ENCODE assay signal across 19 cellular contexts in the genomic region with DNA sequence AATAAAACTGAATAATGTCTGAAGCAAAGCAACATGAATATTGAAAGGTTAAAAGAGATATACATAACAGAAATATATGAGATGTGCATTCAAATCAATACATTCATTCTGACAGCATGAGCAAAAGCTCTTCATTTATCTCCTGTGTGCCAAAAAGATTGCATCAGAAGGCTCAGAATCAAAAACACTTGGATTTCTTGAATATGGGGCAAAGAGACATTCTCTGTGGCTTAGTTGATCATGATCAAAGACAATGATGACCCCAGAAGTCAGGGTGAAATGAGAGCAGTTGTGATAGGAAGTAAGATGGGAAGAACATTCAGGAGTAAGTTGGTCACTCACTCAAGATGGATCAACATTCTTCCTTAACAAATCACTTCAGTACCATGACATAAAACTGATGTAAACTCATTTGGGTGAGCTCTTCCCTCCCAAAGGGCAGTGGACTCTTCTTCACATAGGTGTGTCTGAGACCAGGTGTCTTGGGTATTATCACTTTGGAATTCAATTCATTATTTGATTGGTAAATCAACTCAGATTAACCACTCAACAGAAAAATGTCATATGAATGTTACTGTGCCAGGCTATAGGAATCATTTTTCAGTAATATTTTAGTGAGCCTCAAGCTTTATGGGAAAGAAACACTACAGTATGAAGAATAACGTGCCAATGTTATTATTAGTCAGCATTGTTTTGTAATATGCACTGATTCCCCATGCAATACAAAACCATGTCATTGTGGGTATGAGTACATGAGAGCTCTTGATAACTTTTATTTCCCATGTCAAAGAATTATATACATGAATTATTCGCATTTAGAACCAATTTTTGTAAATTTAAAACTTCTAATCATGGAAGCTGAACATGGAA. TPM values are rescaled to one million over a fixed set of nuclear protein-coding genes. Genes with fewer than 3 reads are reported as not detected.
"Had no signal": no experiment of that assay in that cellular context is flagged by ENCODE, and none has a peak within 500 bp of the region (broad histone marks: within the 10 kb centered on the region; RNA-seq: fewer than 3 reads in every experiment).

No MANE protein-coding gene starts in this region.

- H3K27ac Mint-ChIP-seq: activated CD8-positive, alpha-beta memory T cell treated with anti-CD3 and anti-CD28 coated beads, Interleukin-2, amount 10 ng/mL, durations not matched to agents 7 days and 5 days; activated naive CD4-positive, alpha-beta T cell treated with anti-CD3 and anti-CD28 coated beads, Interleukin-2, amount 10 ng/mL, durations not matched to agents 7 days and 5 days; natural killer cell treated with Interleukin-12 subunit alpha and Interleukin-12 subunit beta and Interleukin-15 and Interleukin-18, amount 100 ng/mL, for 72 hours; stimulated activated effector memory CD8-positive, alpha-beta T cell treated with anti-CD3 and anti-CD28 coated beads, Interleukin-12 subunit alpha, Interleukin-12 subunit beta, amount 100 ng/mL, for 72 hours had no signal

- H3K27ac ChIP-seq: colonic mucosa, tibial artery, uterus had no signal

- H3K36me3 Mint-ChIP-seq: activated CD8-positive, alpha-beta memory T cell treated with anti-CD3 and anti-CD28 coated beads, Interleukin-2, amount 10 ng/mL, durations not matched to agents 7 days and 5 days; activated naive CD4-positive, alpha-beta T cell treated with anti-CD3 and anti-CD28 coated beads, Interleukin-2, amount 10 ng/mL, durations not matched to agents 7 days and 5 days; natural killer cell treated with Interleukin-12 subunit alpha and Interleukin-12 subunit beta and Interleukin-15 and Interleukin-18, amount 100 ng/mL, for 72 hours; stimulated activated effector memory CD8-positive, alpha-beta T cell treated with anti-CD3 and anti-CD28 coated beads, Interleukin-12 subunit alpha, Interleukin-12 subunit beta, amount 100 ng/mL, for 72 hours had no signal

- H3K4me3 Mint-ChIP-seq: activated CD8-positive, alpha-beta memory T cell treated with anti-CD3 and anti-CD28 coated beads, Interleukin-2, amount 10 ng/mL, durations not matched to agents 7 days and 5 days; activated naive CD4-positive, alpha-beta T cell treated with anti-CD3 and anti-CD28 coated beads, Interleukin-2, amount 10 ng/mL, durations not matched to agents 7 days and 5 days; natural killer cell treated with Interleukin-12 subunit alpha and Interleukin-12 subunit beta and Interleukin-15 and Interleukin-18, amount 100 ng/mL, for 72 hours; stimulated activated effector memory CD8-positive, alpha-beta T cell treated with anti-CD3 and anti-CD28 coated beads, Interleukin-12 subunit alpha, Interleukin-12 subunit beta, amount 100 ng/mL, for 72 hours had no signal

- ATAC-seq: activated CD8-positive, alpha-beta memory T cell treated with anti-CD3 and anti-CD28 coated beads, Interleukin-2, amount 10 ng/mL, durations not matched to agents 7 days and 5 days; left ventricle myocardium superior; natural killer cell treated with Interleukin-12 subunit alpha and Interleukin-12 subunit beta and Interleukin-15 and Interleukin-18, amount 100 ng/mL, for 72 hours; stimulated activated effector memory CD8-positive, alpha-beta T cell treated with anti-CD3 and anti-CD28 coated beads, Interleukin-12 subunit alpha, Interleukin-12 subunit beta, amount 100 ng/mL, for 72 hours had no signal

- H3K9me3 Mint-ChIP-seq: activated naive CD4-positive, alpha-beta T cell treated with anti-CD3 and anti-CD28 coated beads, Interleukin-2, amount 10 ng/mL, durations not matched to agents 7 days and 5 days; natural killer cell treated with Interleukin-12 subunit alpha and Interleukin-12 subunit beta and Interleukin-15 and Interleukin-18, amount 100 ng/mL, for 72 hours; stimulated activated effector memory CD8-positive, alpha-beta T cell treated with anti-CD3 and anti-CD28 coated beads, Interleukin-12 subunit alpha, Interleukin-12 subunit beta, amount 100 ng/mL, for 72 hours had no signal

- H3K27me3 ChIP-seq: colonic mucosa, tibial artery, uterus had no signal

- H3K4me1 Mint-ChIP-seq: activated CD8-positive, alpha-beta memory T cell treated with anti-CD3 and anti-CD28 coated beads, Interleukin-2, amount 10 ng/mL, durations not matched to agents 7 days and 5 days; activated naive CD4-positive, alpha-beta T cell treated with anti-CD3 and anti-CD28 coated beads, Interleukin-2, amount 10 ng/mL, durations not matched to agents 7 days and 5 days; stimulated activated effector memory CD8-positive, alpha-beta T cell treated with anti-CD3 and anti-CD28 coated beads, Interleukin-12 subunit alpha, Interleukin-12 subunit beta, amount 100 ng/mL, for 72 hours had no signal

- H3K4me3 ChIP-seq: colonic mucosa, tibial artery, uterus had no signal

- H3K9me3 ChIP-seq: colonic mucosa, tibial artery, uterus had no signal

- DNase-seq: activated CD4-positive, alpha-beta T cell treated with anti-CD3 and anti-CD28 coated beads for 1 hour; activated CD4-positive, alpha-beta T cell treated with anti-CD3 and anti-CD28 coated beads, Interleukin-2, amount 50 U/mL, for 4 hours; activated CD8-positive, alpha-beta memory T cell treated with anti-CD3 and anti-CD28 coated beads, Interleukin-2, amount 10 ng/mL, durations not matched to agents 7 days and 5 days; activated naive CD4-positive, alpha-beta T cell treated with anti-CD3 and anti-CD28 coated beads, Interleukin-2, amount 10 ng/mL, durations not matched to agents 7 days and 5 days; activated T-cell treated with anti-CD3 and anti-CD28 coated beads, Interleukin-2, amount 50 U/mL, for 1 hour; central memory CD4-positive, alpha-beta T cell; colonic mucosa; hippocampal formation; kidney glomerular epithelial cell; left ventricle myocardium superior; mesenchymal stem cell; stimulated activated CD4-positive, alpha-beta T cell treated with anti-CD3 and anti-CD28 coated beads, Interleukin-12 subunit alpha, Interleukin-12 subunit beta, amount 100 ng/mL, for 4 hours; tibial artery; uterus had no signal

- H3K36me3 ChIP-seq: colonic mucosa, tibial artery, uterus had no signal

- H3K4me1 ChIP-seq: colonic mucosa, tibial artery, uterus had no signal

RNA-seq across cellular contexts. Expression of a gene that starts 58.4 kb away (rescaled TPM):
- total RNA-seq: activated CD8-positive, alpha-beta memory T cell treated with anti-CD3 and anti-CD28 coated beads, Interleukin-2, amount 10 ng/mL, durations not matched to agents 7 days and 5 days; colonic mucosa; glomerular endothelial cell; natural killer cell treated with Interleukin-12 subunit alpha and Interleukin-12 subunit beta and Interleukin-15 and Interleukin-18, amount 100 ng/mL, for 72 hours; renal cortical epithelial cell; T-helper 1 cell treated with Interleukin-12 subunit alpha and Interleukin-12 subunit beta and Interleukin-4 antibody, amounts not matched to agents 30 ng/mL and 1 ng/mL, for 36 hours; uterus had no signal
